ENCODE assay signal across 1 cellular context in genomic region chr10:125056161-125057132, GRCh38.
TF ChIP-seq lines count a peak whose summit lies in the region.

No MANE protein-coding gene starts in this region.

TF ChIP-seq in IMR-90, 13 proteins besides CTCF, POLR2A, EP300 and RAD21 (continued from another document):
- no peak for TF ChIP-seq USF2 (IDR thresholded peaks at IDR 0.05; ENCODE audit: low read depth, low read length)
